In genomic region chr3:14203521-14204079, GRCh38 we compare ENCODE assay signal across 8 cellular contexts. TPM values are rescaled to one million over a fixed set of nuclear protein-coding genes. Genes with fewer than 3 reads are reported as not detected.
A peak's percentile ranks its signal among the peaks of the same experiment; 100 is the strongest.
DNase-seq lines count a peak whose midpoint lies in the region; ATAC-seq and TF ChIP-seq lines count a peak whose summit lies in the region.

No MANE protein-coding gene starts in this region.

- H3K4me1 ChIP-seq in adrenal gland (replicated peaks in 1 of 2) (peaks cover 14 to 29% of the 10 kb centered on the region in 2 donors), left ventricle myocardium inferior (peaks cover 25% of the 10 kb centered on the region)

- H3K27me3 ChIP-seq in adrenal gland (no peaks in the 10 kb centered on the region), left ventricle myocardium inferior (ENCODE audit: low read depth) (peaks cover under 1% of the 10 kb centered on the region)

- H3K27ac ChIP-seq in adrenal gland = peak overlapping the region in 4 of 5 donors; percentile 80 to 98 (median 88)
- peak overlapping the region; percentile 70 for H3K27ac ChIP-seq in left ventricle myocardium inferior (replicated peaks)

- WGBS in adrenal gland, 4 donors = 31 to 48% (median 45%) methylated on average over 6 to 10 of the region's 10 CpGs

- ATAC-seq in Right ventricle myocardium inferior (peak; percentile 72), GM18517 (IDR thresholded peaks at IDR 0.05; ENCODE audit: unreplicated experiment) (no peak)

- H3K36me3 ChIP-seq in adrenal gland (replicated peaks in 1 of 2) (peaks cover 0 to 7% of the 10 kb centered on the region in 2 donors), left ventricle myocardium inferior (peaks cover 14% of the 10 kb centered on the region)

- intact Hi-C loops in Right ventricle myocardium inferior (cut with DNase I) (loop anchor here (1.0 to 5.0 kb wide), 3 partner anchors 57 to 344 kb away; no protein-coding TSS in a partner anchor), cardiac septum (cut with DNase I) (loop anchor here (1.0 to 5.0 kb wide), 5 partner anchors 31 to 344 kb away; partner anchors contain the start of gene SLC6A6), adrenal gland (cut with DNase I) (loop anchor here (5.0 to 10.0 kb wide), 2 partner anchors 51 to 264 kb away; no protein-coding TSS in a partner anchor), left ventricle myocardium inferior (cut with micrococcal nuclease) (loop anchor here (5.0 kb wide), 1 partner anchor 259 kb away; no protein-coding TSS in a partner anchor)

- no peak for TF ChIP-seq POLR2A in adrenal gland (IDR thresholded peaks at IDR 0.05)

- DNase-seq in Right ventricle myocardium inferior (ENCODE audit: missing footprints) (no peak), cardiac septum (ENCODE audit: low spot score) (no peak), LHCN-M2 (ENCODE audit: low read depth) (peak; percentile 68), SHP77 treated with DMSO at 0.1 percent for 48 hours (lab: John Stamatoyannopoulos, UW) (peak; percentile 40), adrenal gland (peak; percentile 72 to 90 (median 80)), left ventricle myocardium inferior (no peak), putamen (ENCODE audit: low spot score) (peak; percentile 76)

- H3K4me3 ChIP-seq in adrenal gland (no peak overlapping the region), left ventricle myocardium inferior (no peak overlapping the region)

- TF ChIP-seq CTCF in adrenal gland (IDR thresholded peaks at IDR 0.05) (peak; percentile 84 to 94 (median 90)), left ventricle myocardium inferior (IDR thresholded peaks at IDR 0.05; ENCODE audit: borderline replicate concordance) (peak; percentile 91)

- H3K9me3 ChIP-seq in adrenal gland (replicated peaks in 1 of 3) = no peaks in the 10 kb centered on the region
- no peaks in the 10 kb centered on the region for H3K9me3 ChIP-seq in left ventricle myocardium inferior (replicated peaks)

RNA-seq across cellular contexts. Expression of gene LSM3, which starts 25.0 kb away (rescaled TPM):
- 17.2 TPM for total RNA-seq in Right ventricle myocardium inferior
- total RNA-seq in cardiac septum = 13.2 TPM
- 22.7 and 22.8 TPM in 2 replicates for total RNA-seq in LHCN-M2 (2014; rRNA removed)
- polyA plus RNA-seq in LHCN-M2 (2012) = 19.3 TPM
- 10 to 100 TPM in 3 of 8 donors, 1 to 10 TPM in 5; 5.8 to 13.8 (median 9.5) TPM for total RNA-seq in adrenal gland
- 10 to 100 TPM in 1 of 3 donors, 1 to 10 TPM in 2; 4.1 to 25.8 (median 6.1) TPM for polyA plus RNA-seq in adrenal gland
- total RNA-seq in left ventricle myocardium inferior = 16.8 TPM

RNA-seq across cellular contexts. Expression of gene XPC, which starts 25.2 kb away (rescaled TPM):
- total RNA-seq in Right ventricle myocardium inferior (7.7 TPM), cardiac septum (16.7 TPM), LHCN-M2 (2014; rRNA removed) (43.4 and 45.2 TPM in 2 replicates), adrenal gland (10 to 100 TPM; 15.6 to 66.5 (median 34.7) TPM), left ventricle myocardium inferior (10.4 TPM)
- 19.2 TPM for polyA plus RNA-seq in LHCN-M2 (2012)
- 10 to 100 TPM; 20.4 to 30.7 (median 21.2) TPM for polyA plus RNA-seq in adrenal gland

Comparison
In these comparisons a context has a peak if more than half of its experiments do, and no peak if none do; other contexts are left out.
1. DNase-seq: peak in LHCN-M2 (single experiment), SHP77 treated with DMSO at 0.1 percent for 48 hours (single experiment), adrenal gland (7 of 7) and putamen (single experiment); none in Right ventricle myocardium inferior (single experiment), cardiac septum (single experiment) and left ventricle myocardium inferior (single experiment).